In genomic region chr5:63961598-63962161, GRCh38 we compare ENCODE assay signal across 18 cellular contexts. TPM values are rescaled to one million over a fixed set of nuclear protein-coding genes. Genes with fewer than 3 reads are reported as not detected.
DNase-seq lines count a peak whose midpoint lies in the region; ATAC-seq and TF ChIP-seq lines count a peak whose summit lies in the region.
"Had no signal": no experiment of that assay in that cellular context is flagged by ENCODE, and none has a peak within 500 bp of the region (broad histone marks: within the 10 kb centered on the region; RNA-seq: fewer than 3 reads in every experiment).

No MANE protein-coding gene starts in this region.

- H3K4me3 Mint-ChIP-seq in chondrocyte (ENCODE audit: unreplicated experiment), result no peak overlapping the region
- no peak overlapping the region for H3K4me3 Mint-ChIP-seq in activated T-helper 1 cell treated with anti-CD3 and anti-CD28 coated beads, Interleukin-12 subunit alpha, Interleukin-12 subunit beta, Interleukin-2, Interleukin-4 antibody, amounts not matched to agents 30 ng/mL and 10 ng/mL and 1 ng/mL, durations not matched to agents 14 hours and 24 hours and 36 hours
- H3K4me3 Mint-ChIP-seq: activated B cell treated with CpG ODN at 0.5 μM for 24 hours; CD8-positive, alpha-beta T cell; stimulated activated naive CD8-positive, alpha-beta T cell treated with anti-CD3 and anti-CD28 coated beads, Interleukin-15, Interleukin-2, amounts not matched to agents 100 ng/mL and 50 ng/mL, for 24 hours had no signal

- H3K27me3 ChIP-seq in mesendoderm (ENCODE audit: insufficient read depth, low read length, poor library complexity) (peaks cover 8% of the 10 kb centered on the region), aorta (ENCODE audit: control insufficient read depth in 1 of 2, insufficient read depth in 2 of 2, low read length in 1 of 2) (no peaks in the 10 kb centered on the region), suprapubic skin (peaks cover 37% of the 10 kb centered on the region)

- H2BK120ac ChIP-seq in mesendoderm (ENCODE audit: low read depth, low read length), result no peak overlapping the region

- H3K27ac Mint-ChIP-seq in chondrocyte (ENCODE audit: unreplicated experiment), result no peak overlapping the region
- H3K27ac Mint-ChIP-seq in activated T-helper 1 cell treated with anti-CD3 and anti-CD28 coated beads, Interleukin-12 subunit alpha, Interleukin-12 subunit beta, Interleukin-2, Interleukin-4 antibody, amounts not matched to agents 30 ng/mL and 10 ng/mL and 1 ng/mL, durations not matched to agents 14 hours and 24 hours and 36 hours, result no peak overlapping the region
- H3K27ac Mint-ChIP-seq: activated B cell treated with CpG ODN at 0.5 μM for 24 hours; CD8-positive, alpha-beta T cell; stimulated activated naive CD8-positive, alpha-beta T cell treated with anti-CD3 and anti-CD28 coated beads, Interleukin-15, Interleukin-2, amounts not matched to agents 100 ng/mL and 50 ng/mL, for 24 hours had no signal

- no peak overlapping the region for H3K23ac ChIP-seq in mesendoderm (ENCODE audit: low read length)

- peak overlapping the region; percentile 27 for H3K4me2 ChIP-seq in mesendoderm (ENCODE audit: low read length)
- H3K4me2 ChIP-seq: smooth muscle cell had no signal

- no peak overlapping the region for H3K27ac ChIP-seq in mesendoderm (ENCODE audit: low read depth, low read length)
- no peak overlapping the region for H3K27ac ChIP-seq in aorta (ENCODE audit: low read depth in 1 of 2, low read length in 2 of 2)
- H3K27ac ChIP-seq in suprapubic skin, result no peak overlapping the region

- H3K9ac ChIP-seq in mesendoderm (ENCODE audit: low read length), result no peak overlapping the region

- no peak overlapping the region for H4K8ac ChIP-seq in mesendoderm (ENCODE audit: low read depth, low read length)

- H2BK15ac ChIP-seq in mesendoderm (replicated peaks; ENCODE audit: low read depth), result no peak overlapping the region

- no peak overlapping the region for H3K18ac ChIP-seq in mesendoderm (ENCODE audit: low read length)

- TF ChIP-seq CTCF in chondrocyte (IDR thresholded peaks at IDR 0.05), result no peak
- TF ChIP-seq CTCF in suprapubic skin (IDR thresholded peaks at IDR 0.05), result no peak

- no peak for TF ChIP-seq EP300 in suprapubic skin (IDR thresholded peaks at IDR 0.05)

- no CpG with 5 or more reads among the region's 34 CpGs for WGBS in mesendoderm (ENCODE audit: extremely low coverage, insufficient coverage, low lambda C conversion rate)
- WGBS in aorta, 2 donors, result 1 to 2% methylated on average over 29 to 34 of the region's 34 CpGs
- 5% methylated on average over 21 of the region's 34 CpGs for WGBS in suprapubic skin

- DNase-seq in NCI-H82 (lab: John Stamatoyannopoulos, UW), result peak; percentile 2
- DNase-seq in NCI-H82 treated with DMSO at 0.1 percent for 48 hours (lab: John Stamatoyannopoulos, UW; ENCODE audit: unreplicated experiment), result no peak
- DNase-seq in chondrocyte (ENCODE audit: low spot score), result peak; percentile 66
- peak; percentile 48 for DNase-seq in mesendoderm
- DNase-seq in aorta, result no peak
- no peak for DNase-seq in activated T-helper 1 cell treated with anti-CD3 and anti-CD28 coated beads, Interleukin-12 subunit alpha, Interleukin-12 subunit beta, Interleukin-2, Interleukin-4 antibody, amounts not matched to agents 30 ng/mL and 10 ng/mL and 1 ng/mL, durations not matched to agents 14 hours and 24 hours and 36 hours (ENCODE audit: low spot score)
- no peak for DNase-seq in cortex of kidney (lab: John Stamatoyannopoulos, UW)
- DNase-seq in suprapubic skin (ENCODE audit: low spot score in 2 of 2), result no peak
- DNase-seq: activated B cell treated with CpG ODN at 0.5 μM for 24 hours; activated naive CD4-positive, alpha-beta T cell; CD8-positive, alpha-beta T cell; effector CD8-positive, alpha-beta T cell; midbrain; NCI-H1105 treated with DMSO at 0.1 percent for 48 hours had no signal

- intact Hi-C loops in aorta (cut with DNase I), result no loop called here
- intact Hi-C loops in activated T-helper 1 cell treated with anti-CD3 and anti-CD28 coated beads, Interleukin-12 subunit alpha, Interleukin-12 subunit beta, Interleukin-2, Interleukin-4 antibody, amounts not matched to agents 30 ng/mL and 10 ng/mL and 1 ng/mL, durations not matched to agents 14 hours and 24 hours and 36 hours (cut with micrococcal nuclease), result no loop called here

- no peaks in the 10 kb centered on the region for H3K79me1 ChIP-seq in mesendoderm (ENCODE audit: low read length)

- H3K79me2 ChIP-seq in mesendoderm (ENCODE audit: control insufficient read depth, insufficient read depth, low read length), result no peaks in the 10 kb centered on the region

- H3K36me3 Mint-ChIP-seq in chondrocyte (ENCODE audit: low read depth), result peaks cover 2% of the 10 kb centered on the region
- no peaks in the 10 kb centered on the region for H3K36me3 Mint-ChIP-seq in activated T-helper 1 cell treated with anti-CD3 and anti-CD28 coated beads, Interleukin-12 subunit alpha, Interleukin-12 subunit beta, Interleukin-2, Interleukin-4 antibody, amounts not matched to agents 30 ng/mL and 10 ng/mL and 1 ng/mL, durations not matched to agents 14 hours and 24 hours and 36 hours (ENCODE audit: low read depth)
- H3K36me3 Mint-ChIP-seq: CD8-positive, alpha-beta T cell had no signal

- H3K4ac ChIP-seq in mesendoderm (ENCODE audit: low read depth, low read length), result no peak overlapping the region

- H3K9me3 ChIP-seq in aorta (ENCODE audit: control insufficient read depth, low read length) (peaks cover 9% of the 10 kb centered on the region), suprapubic skin (no peaks in the 10 kb centered on the region)

- peaks cover 3% of the 10 kb centered on the region for H3K4me1 Mint-ChIP-seq in chondrocyte (ENCODE audit: low read depth)
- H3K4me1 Mint-ChIP-seq in activated T-helper 1 cell treated with anti-CD3 and anti-CD28 coated beads, Interleukin-12 subunit alpha, Interleukin-12 subunit beta, Interleukin-2, Interleukin-4 antibody, amounts not matched to agents 30 ng/mL and 10 ng/mL and 1 ng/mL, durations not matched to agents 14 hours and 24 hours and 36 hours (ENCODE audit: low read depth), result no peaks in the 10 kb centered on the region
- H3K4me1 Mint-ChIP-seq: activated B cell treated with CpG ODN at 0.5 μM for 24 hours had no signal

- peaks cover 50% of the 10 kb centered on the region for H3K27me3 Mint-ChIP-seq in chondrocyte (ENCODE audit: low read depth)
- H3K27me3 Mint-ChIP-seq in activated T-helper 1 cell treated with anti-CD3 and anti-CD28 coated beads, Interleukin-12 subunit alpha, Interleukin-12 subunit beta, Interleukin-2, Interleukin-4 antibody, amounts not matched to agents 30 ng/mL and 10 ng/mL and 1 ng/mL, durations not matched to agents 14 hours and 24 hours and 36 hours (ENCODE audit: insufficient read depth), result peaks cover 15% of the 10 kb centered on the region

- no peak overlapping the region for H3K56ac ChIP-seq in mesendoderm (ENCODE audit: low read length)

- no peak for TF ChIP-seq POLR2A in suprapubic skin (IDR thresholded peaks at IDR 0.05)

- ATAC-seq in aorta (ENCODE audit: low FRiP score), result peak; percentile 24
- ATAC-seq: CD8-positive, alpha-beta T cell; K562 had no signal

- H3K4me1 ChIP-seq in mesendoderm (ENCODE audit: control insufficient read depth, low read depth, low read length) (no peaks in the 10 kb centered on the region), aorta (ENCODE audit: control insufficient read depth in 1 of 2, insufficient read depth in 2 of 2, low read length in 2 of 2) (no peaks in the 10 kb centered on the region), suprapubic skin (no peaks in the 10 kb centered on the region)

- no peak overlapping the region for H2BK5ac ChIP-seq in mesendoderm (ENCODE audit: low read length)

- H4K5ac ChIP-seq in mesendoderm (ENCODE audit: low read length), result no peak overlapping the region

- H2AK5ac ChIP-seq in mesendoderm (ENCODE audit: low read length), result no peak overlapping the region

- H3K36me3 ChIP-seq in mesendoderm (ENCODE audit: control insufficient read depth, insufficient read depth, low read length) (no peaks in the 10 kb centered on the region), aorta (ENCODE audit: control insufficient read depth in 1 of 2, insufficient read depth in 2 of 2, low read length in 1 of 2) (no peaks in the 10 kb centered on the region), suprapubic skin (no peaks in the 10 kb centered on the region)

- H3K4me3 ChIP-seq in mesendoderm (ENCODE audit: low read length) (no peak overlapping the region), aorta (ENCODE audit: low read length in 2 of 2) (no peak overlapping the region), suprapubic skin (no peak overlapping the region)
- H3K4me3 ChIP-seq: K562, smooth muscle cell had no signal

- peaks cover 2% of the 10 kb centered on the region for H3K9me3 Mint-ChIP-seq in chondrocyte (ENCODE audit: low read depth)
- peaks cover 10% of the 10 kb centered on the region for H3K9me3 Mint-ChIP-seq in activated T-helper 1 cell treated with anti-CD3 and anti-CD28 coated beads, Interleukin-12 subunit alpha, Interleukin-12 subunit beta, Interleukin-2, Interleukin-4 antibody, amounts not matched to agents 30 ng/mL and 10 ng/mL and 1 ng/mL, durations not matched to agents 14 hours and 24 hours and 36 hours

RNA-seq across cellular contexts. Expression of gene HTR1A, which starts 0.6 kb away (rescaled TPM):
- not detected in 3 replicates for total RNA-seq in chondrocyte
- 0.07 TPM for polyA plus RNA-seq in mesendoderm (2013, experiment 1 of 2)
- 0.10 TPM for polyA plus RNA-seq in mesendoderm (2013, experiment 2 of 2)
- under 1 TPM in 1 of 2 donors, not detected in 1; 0.52 TPM for total RNA-seq in aorta
- not detected for polyA plus RNA-seq in aorta
- total RNA-seq in activated T-helper 1 cell treated with anti-CD3 and anti-CD28 coated beads, Interleukin-12 subunit alpha, Interleukin-12 subunit beta, Interleukin-2, Interleukin-4 antibody, amounts not matched to agents 30 ng/mL and 10 ng/mL and 1 ng/mL, durations not matched to agents 14 hours and 24 hours and 36 hours, result not detected in 2 replicates
- not detected for total RNA-seq in suprapubic skin
- total RNA-seq: activated B cell treated with CpG ODN at 0.5 μM for 24 hours; CD8-positive, alpha-beta T cell; K562; omental fat pad; smooth muscle cell had no signal
- polyA plus RNA-seq: K562, smooth muscle cell had no signal

Comparison
In these comparisons a context has a peak if more than half of its experiments do, and no peak if none do; other contexts are left out.
1. DNase-seq: peak in NCI-H82 (single experiment), chondrocyte (single experiment) and mesendoderm (single experiment); none in NCI-H82 treated with DMSO at 0.1 percent for 48 hours (single experiment), aorta (0 of 2), activated T-helper 1 cell treated with anti-CD3 and anti-CD28 coated beads, Interleukin-12 subunit alpha, Interleukin-12 subunit beta, Interleukin-2, Interleukin-4 antibody, amounts not matched to agents 30 ng/mL and 10 ng/mL and 1 ng/mL, durations not matched to agents 14 hours and 24 hours and 36 hours (single experiment), cortex of kidney (single experiment) and suprapubic skin (0 of 2).